ENCODE assay signal across 1 cellular context in the genomic region with DNA sequence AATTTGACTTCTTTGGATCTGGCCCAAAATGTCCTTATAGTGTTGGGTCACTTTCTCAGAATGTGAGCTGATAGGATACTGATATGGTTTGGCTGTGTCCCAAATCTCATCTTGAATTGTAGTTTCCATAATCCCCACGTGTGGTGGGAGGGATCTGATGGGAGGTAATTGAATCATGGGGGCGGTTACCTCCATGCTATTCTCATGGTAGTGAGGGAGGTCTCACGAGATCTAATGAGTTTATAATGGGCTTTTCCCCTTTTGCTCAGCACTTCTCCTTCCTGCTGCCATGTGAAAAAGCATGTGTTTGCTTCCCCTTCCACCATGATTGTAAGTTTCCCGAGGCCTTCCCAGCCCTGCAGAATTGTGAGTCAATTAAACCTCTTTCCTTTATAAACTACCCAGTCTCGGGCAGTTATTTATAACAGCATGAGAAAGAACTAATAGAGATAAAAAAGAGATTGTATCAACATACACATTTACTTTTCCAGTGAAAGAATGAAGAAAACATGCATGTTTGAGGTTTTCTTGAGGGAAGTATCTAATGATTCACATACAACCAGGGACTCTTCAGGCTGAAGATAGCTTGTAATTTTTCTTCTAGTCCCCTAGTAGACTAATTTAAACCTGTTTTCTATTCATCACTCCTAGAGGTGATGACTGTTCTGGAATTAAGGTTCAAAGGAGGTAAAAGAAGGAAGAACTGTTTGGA.
TF ChIP-seq lines count a peak whose summit lies in the region.

No MANE protein-coding gene starts in this region.

TF ChIP-seq in K562, 482 proteins besides CTCF, POLR2A, EP300 and RAD21:
- TF ChIP-seq, protein P1, sequence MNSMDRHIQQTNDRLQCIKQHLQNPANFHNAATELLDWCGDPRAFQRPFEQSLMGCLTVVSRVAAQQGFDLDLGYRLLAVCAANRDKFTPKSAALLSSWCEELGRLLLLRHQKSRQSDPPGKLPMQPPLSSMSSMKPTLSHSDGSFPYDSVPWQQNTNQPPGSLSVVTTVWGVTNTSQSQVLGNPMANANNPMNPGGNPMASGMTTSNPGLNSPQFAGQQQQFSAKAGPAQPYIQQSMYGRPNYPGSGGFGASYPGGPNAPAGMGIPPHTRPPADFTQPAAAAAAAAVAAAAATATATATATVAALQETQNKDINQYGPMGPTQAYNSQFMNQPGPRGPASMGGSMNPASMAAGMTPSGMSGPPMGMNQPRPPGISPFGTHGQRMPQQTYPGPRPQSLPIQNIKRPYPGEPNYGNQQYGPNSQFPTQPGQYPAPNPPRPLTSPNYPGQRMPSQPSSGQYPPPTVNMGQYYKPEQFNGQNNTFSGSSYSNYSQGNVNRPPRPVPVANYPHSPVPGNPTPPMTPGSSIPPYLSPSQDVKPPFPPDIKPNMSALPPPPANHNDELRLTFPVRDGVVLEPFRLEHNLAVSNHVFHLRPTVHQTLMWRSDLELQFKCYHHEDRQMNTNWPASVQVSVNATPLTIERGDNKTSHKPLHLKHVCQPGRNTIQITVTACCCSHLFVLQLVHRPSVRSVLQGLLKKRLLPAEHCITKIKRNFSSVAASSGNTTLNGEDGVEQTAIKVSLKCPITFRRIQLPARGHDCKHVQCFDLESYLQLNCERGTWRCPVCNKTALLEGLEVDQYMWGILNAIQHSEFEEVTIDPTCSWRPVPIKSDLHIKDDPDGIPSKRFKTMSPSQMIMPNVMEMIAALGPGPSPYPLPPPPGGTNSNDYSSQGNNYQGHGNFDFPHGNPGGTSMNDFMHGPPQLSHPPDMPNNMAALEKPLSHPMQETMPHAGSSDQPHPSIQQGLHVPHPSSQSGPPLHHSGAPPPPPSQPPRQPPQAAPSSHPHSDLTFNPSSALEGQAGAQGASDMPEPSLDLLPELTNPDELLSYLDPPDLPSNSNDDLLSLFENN (IDR thresholded peaks at IDR 0.05; ENCODE audit: low read depth in 2 of 2, low read length in 2 of 2): no peak
- TF ChIP-seq YBX1 (IDR thresholded peaks at IDR 0.05) (no peak), KAT7 (CRISPR knock-in tag; IDR thresholded peaks at IDR 0.05; ENCODE audit: borderline replicate concordance) (no peak), TFE3 (CRISPR knock-in tag; IDR thresholded peaks at IDR 0.05) (no peak), RCOR1 (IDR thresholded peaks at IDR 0.05; ENCODE audit: borderline replicate concordance in 1 of 2, low read depth in 2 of 2, low read length in 2 of 2) (peak in 1 of 2 experiments; percentile 27; a peak in 1 of 4 replicates), NEUROD1 (IDR thresholded peaks at IDR 0.05; ENCODE audit: borderline replicate concordance, low read depth, low read length, partially characterized antibody) (no peak), ARID1B (IDR thresholded peaks at IDR 0.05) (peak; percentile 13; the same call in 1 of the 2 replicates), SOX6 (IDR thresholded peaks at IDR 0.05) (peak; percentile 63; the same call in 1 of the 2 replicates), ADNP (tag; IDR thresholded peaks at IDR 0.05) (no peak), NFIC (IDR thresholded peaks at IDR 0.05) (peak; percentile 79), MLX (CRISPR knock-in tag; conservative IDR thresholded peaks at IDR 0.05) (no peak), MGA (IDR thresholded peaks at IDR 0.05) (0 out of 2 replicates have a peak, but pooled peaks have one; percentile 40), POLR3A (IDR thresholded peaks at IDR 0.05; ENCODE audit: borderline replicate concordance, extremely low read depth, insufficient read depth, insufficient read length) (no peak), HNRNPLL (IDR thresholded peaks at IDR 0.05; ENCODE audit: low read depth, low read length, poor library complexity, severe bottlenecking) (no peak), CHD4 (IDR thresholded peaks at IDR 0.05; ENCODE audit: insufficient read depth, insufficient replicate concordance, low read depth, low read length, poor library complexity, severe bottlenecking) (no peak), L3MBTL2 (IDR thresholded peaks at IDR 0.05) (peak; percentile 74)
- TF ChIP-seq, protein P2, sequence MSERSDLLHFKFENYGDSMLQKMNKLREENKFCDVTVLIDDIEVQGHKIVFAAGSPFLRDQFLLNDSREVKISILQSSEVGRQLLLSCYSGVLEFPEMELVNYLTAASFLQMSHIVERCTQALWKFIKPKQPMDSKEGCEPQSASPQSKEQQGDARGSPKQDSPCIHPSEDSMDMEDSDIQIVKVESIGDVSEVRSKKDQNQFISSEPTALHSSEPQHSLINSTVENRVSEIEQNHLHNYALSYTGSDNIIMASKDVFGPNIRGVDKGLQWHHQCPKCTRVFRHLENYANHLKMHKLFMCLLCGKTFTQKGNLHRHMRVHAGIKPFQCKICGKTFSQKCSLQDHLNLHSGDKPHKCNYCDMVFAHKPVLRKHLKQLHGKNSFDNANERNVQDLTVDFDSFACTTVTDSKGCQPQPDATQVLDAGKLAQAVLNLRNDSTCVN (CRISPR knock-in tag; IDR thresholded peaks at IDR 0.05): no peak
